Comparison of ENCODE assay signal across 13 cellular contexts in the genomic region with DNA sequence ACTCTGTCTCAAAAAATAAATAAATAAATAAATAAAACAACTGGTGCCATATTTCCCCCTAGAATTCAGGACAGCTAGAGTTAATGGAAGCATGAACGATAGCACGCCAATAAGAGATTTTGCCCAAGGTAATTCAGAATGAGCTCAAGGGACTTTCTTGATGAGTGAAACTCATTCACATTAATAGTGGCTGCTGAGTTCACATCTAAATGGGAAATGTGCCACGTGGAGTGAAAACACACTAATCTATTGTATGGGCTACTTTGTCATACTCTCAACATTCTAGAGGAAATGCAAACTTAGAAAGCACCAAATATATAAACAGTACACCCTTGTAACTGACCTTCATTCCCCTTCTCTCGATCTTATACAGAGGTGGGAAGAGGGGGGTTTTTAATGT. TPM values are rescaled to one million over a fixed set of nuclear protein-coding genes. Genes with fewer than 3 reads are reported as not detected.
DNase-seq lines count a peak whose midpoint lies in the region; ATAC-seq and TF ChIP-seq lines count a peak whose summit lies in the region.
"Had no signal": no experiment of that assay in that cellular context is flagged by ENCODE, and none has a peak within 500 bp of the region (broad histone marks: within the 10 kb centered on the region; RNA-seq: fewer than 3 reads in every experiment).

No MANE protein-coding gene starts in this region.

- peaks cover 2% of the 10 kb centered on the region for H3K27me3 Mint-ChIP-seq in GM23338 (ENCODE audit: insufficient read depth, low read depth, poor library complexity)

- no peaks in the 10 kb centered on the region; the same call in 2 of the 3 replicates for H3K36me3 Mint-ChIP-seq in GM23338 (ENCODE audit: low read depth)

- no peaks in the 10 kb centered on the region for H3K9me2 ChIP-seq in GM23338 (ENCODE audit: insufficient read depth)
- no peaks in the 10 kb centered on the region for H3K9me2 ChIP-seq in OCI-LY7 (ENCODE audit: insufficient read depth, low read length)

- no peaks in the 10 kb centered on the region for H3K79me2 ChIP-seq in GM23338 (replicated peaks; ENCODE audit: insufficient read depth)
- H3K79me2 ChIP-seq in OCI-LY7 (ENCODE audit: insufficient read depth, low read depth, low read length) = no peaks in the 10 kb centered on the region

- H3K4me3 Mint-ChIP-seq in GM23338 = no peak overlapping the region
- H3K4me3 Mint-ChIP-seq: B cell; CD4-positive, alpha-beta T cell had no signal

- no peak overlapping the region for H3K27ac Mint-ChIP-seq in GM23338
- H3K27ac Mint-ChIP-seq: B cell; CD4-positive, alpha-beta T cell had no signal

- no peak overlapping the region for H2AFZ ChIP-seq in GM23338
- no peak overlapping the region for H2AFZ ChIP-seq in OCI-LY7 (ENCODE audit: low read length)

- H4K20me1 ChIP-seq in GM23338 (replicated peaks; ENCODE audit: insufficient read depth) (no peaks in the 10 kb centered on the region), OCI-LY7 (ENCODE audit: insufficient read depth, low read length) (no peaks in the 10 kb centered on the region)

- peak; percentile 28 for DNase-seq in COLO829 (ENCODE audit: low spot score)
- DNase-seq in NCI-H1436 (lab: John Stamatoyannopoulos, UW) = peak; percentile 15
- peak; percentile 11 for DNase-seq in NCI-H748 treated with DMSO at 0.1 percent for 48 hours (lab: John Stamatoyannopoulos, UW)
- peak; percentile 42 for DNase-seq in epidermal melanocyte (ENCODE audit: insufficient read length, low spot score)
- DNase-seq in GM23338 (ENCODE audit: low spot score) = no peak
- DNase-seq in OCI-LY7 (ENCODE audit: low spot score) = no peak
- DNase-seq in mesenteric fat pad (ENCODE audit: low spot score) = no peak
- DNase-seq in NCI-H2227 (lab: John Stamatoyannopoulos, UW; ENCODE audit: unreplicated experiment) = no peak
- DNase-seq: C1 segment of cervical spinal cord; CD4-positive, alpha-beta T cell; DMS79 had no signal

- H3K4me3 ChIP-seq in GM23338 = no peak overlapping the region
- no peak overlapping the region for H3K4me3 ChIP-seq in OCI-LY7 (ENCODE audit: low read depth, low read length, poor library complexity, severe bottlenecking)

- no peaks in the 10 kb centered on the region for H3K9me3 ChIP-seq in OCI-LY7 (ENCODE audit: low read length)

- POLR2A ChIA-PET in OCI-LY7 (lab: Charles Lee) = interaction anchor here (0.6 kb wide), 1 partner anchor 84 kb away, joined by 3 read pairs; no protein-coding TSS in a partner anchor

- CTCF ChIA-PET in OCI-LY7 (lab: Charles Lee; ENCODE audit: unreplicated experiment) = no interaction called here

- H3F3A ChIP-seq in GM23338 (replicated peaks; ENCODE audit: low read depth) = no peaks in the 10 kb centered on the region

- TF ChIP-seq CTCF in GM23338 (conservative IDR thresholded peaks at IDR 0.05; ENCODE audit: low read depth in 2 of 2) = no peak
- TF ChIP-seq CTCF in OCI-LY7 (conservative IDR thresholded peaks at IDR 0.05; ENCODE audit: low read length) = no peak

- no peaks in the 10 kb centered on the region for H3K27me3 ChIP-seq in GM23338 (ENCODE audit: insufficient read depth)

- H3K27ac ChIP-seq in GM23338 (ENCODE audit: low read depth) (no peak overlapping the region), OCI-LY7 (ENCODE audit: low read depth, low read length, poor library complexity, severe bottlenecking) (no peak overlapping the region)
- H3K27ac ChIP-seq: HL-60 had no signal

- intact Hi-C loops in OCI-LY7 (cut with micrococcal nuclease; ENCODE audit: unreplicated experiment) = no loop called here

- peaks cover 14% of the 10 kb centered on the region for H3K4me1 Mint-ChIP-seq in GM23338
- H3K4me1 Mint-ChIP-seq: B cell had no signal

- H3K4me2 ChIP-seq in GM23338 (no peak overlapping the region), OCI-LY7 (ENCODE audit: low read length) (no peak overlapping the region)

- H3K4me1 ChIP-seq in GM23338 (ENCODE audit: insufficient read depth) (peaks cover 17% of the 10 kb centered on the region), OCI-LY7 (ENCODE audit: insufficient read depth, low read length, poor library complexity, severe bottlenecking) (no peaks in the 10 kb centered on the region)

- no TSS peak for BruUV-seq in OCI-LY7 (replicated peaks; lab: Mats Ljungman, UMichigan)

- no peaks in the 10 kb centered on the region; the same call in 2 of the 3 replicates for H3K9me3 Mint-ChIP-seq in GM23338
- H3K9me3 Mint-ChIP-seq: CD4-positive, alpha-beta T cell had no signal

- no peak for ATAC-seq in GM23338

- H3K36me3 ChIP-seq in GM23338 (ENCODE audit: insufficient read depth) (no peaks in the 10 kb centered on the region), OCI-LY7 (ENCODE audit: insufficient read depth, low read length) (no peaks in the 10 kb centered on the region)

TF ChIP-seq in GM23338, 12 proteins besides CTCF, POLR2A, EP300 and RAD21 (continues in another document):
- TF ChIP-seq, protein P1, sequence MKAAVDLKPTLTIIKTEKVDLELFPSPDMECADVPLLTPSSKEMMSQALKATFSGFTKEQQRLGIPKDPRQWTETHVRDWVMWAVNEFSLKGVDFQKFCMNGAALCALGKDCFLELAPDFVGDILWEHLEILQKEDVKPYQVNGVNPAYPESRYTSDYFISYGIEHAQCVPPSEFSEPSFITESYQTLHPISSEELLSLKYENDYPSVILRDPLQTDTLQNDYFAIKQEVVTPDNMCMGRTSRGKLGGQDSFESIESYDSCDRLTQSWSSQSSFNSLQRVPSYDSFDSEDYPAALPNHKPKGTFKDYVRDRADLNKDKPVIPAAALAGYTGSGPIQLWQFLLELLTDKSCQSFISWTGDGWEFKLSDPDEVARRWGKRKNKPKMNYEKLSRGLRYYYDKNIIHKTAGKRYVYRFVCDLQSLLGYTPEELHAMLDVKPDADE (IDR thresholded peaks at IDR 0.05) = no peak
- TF ChIP-seq, protein P2, sequence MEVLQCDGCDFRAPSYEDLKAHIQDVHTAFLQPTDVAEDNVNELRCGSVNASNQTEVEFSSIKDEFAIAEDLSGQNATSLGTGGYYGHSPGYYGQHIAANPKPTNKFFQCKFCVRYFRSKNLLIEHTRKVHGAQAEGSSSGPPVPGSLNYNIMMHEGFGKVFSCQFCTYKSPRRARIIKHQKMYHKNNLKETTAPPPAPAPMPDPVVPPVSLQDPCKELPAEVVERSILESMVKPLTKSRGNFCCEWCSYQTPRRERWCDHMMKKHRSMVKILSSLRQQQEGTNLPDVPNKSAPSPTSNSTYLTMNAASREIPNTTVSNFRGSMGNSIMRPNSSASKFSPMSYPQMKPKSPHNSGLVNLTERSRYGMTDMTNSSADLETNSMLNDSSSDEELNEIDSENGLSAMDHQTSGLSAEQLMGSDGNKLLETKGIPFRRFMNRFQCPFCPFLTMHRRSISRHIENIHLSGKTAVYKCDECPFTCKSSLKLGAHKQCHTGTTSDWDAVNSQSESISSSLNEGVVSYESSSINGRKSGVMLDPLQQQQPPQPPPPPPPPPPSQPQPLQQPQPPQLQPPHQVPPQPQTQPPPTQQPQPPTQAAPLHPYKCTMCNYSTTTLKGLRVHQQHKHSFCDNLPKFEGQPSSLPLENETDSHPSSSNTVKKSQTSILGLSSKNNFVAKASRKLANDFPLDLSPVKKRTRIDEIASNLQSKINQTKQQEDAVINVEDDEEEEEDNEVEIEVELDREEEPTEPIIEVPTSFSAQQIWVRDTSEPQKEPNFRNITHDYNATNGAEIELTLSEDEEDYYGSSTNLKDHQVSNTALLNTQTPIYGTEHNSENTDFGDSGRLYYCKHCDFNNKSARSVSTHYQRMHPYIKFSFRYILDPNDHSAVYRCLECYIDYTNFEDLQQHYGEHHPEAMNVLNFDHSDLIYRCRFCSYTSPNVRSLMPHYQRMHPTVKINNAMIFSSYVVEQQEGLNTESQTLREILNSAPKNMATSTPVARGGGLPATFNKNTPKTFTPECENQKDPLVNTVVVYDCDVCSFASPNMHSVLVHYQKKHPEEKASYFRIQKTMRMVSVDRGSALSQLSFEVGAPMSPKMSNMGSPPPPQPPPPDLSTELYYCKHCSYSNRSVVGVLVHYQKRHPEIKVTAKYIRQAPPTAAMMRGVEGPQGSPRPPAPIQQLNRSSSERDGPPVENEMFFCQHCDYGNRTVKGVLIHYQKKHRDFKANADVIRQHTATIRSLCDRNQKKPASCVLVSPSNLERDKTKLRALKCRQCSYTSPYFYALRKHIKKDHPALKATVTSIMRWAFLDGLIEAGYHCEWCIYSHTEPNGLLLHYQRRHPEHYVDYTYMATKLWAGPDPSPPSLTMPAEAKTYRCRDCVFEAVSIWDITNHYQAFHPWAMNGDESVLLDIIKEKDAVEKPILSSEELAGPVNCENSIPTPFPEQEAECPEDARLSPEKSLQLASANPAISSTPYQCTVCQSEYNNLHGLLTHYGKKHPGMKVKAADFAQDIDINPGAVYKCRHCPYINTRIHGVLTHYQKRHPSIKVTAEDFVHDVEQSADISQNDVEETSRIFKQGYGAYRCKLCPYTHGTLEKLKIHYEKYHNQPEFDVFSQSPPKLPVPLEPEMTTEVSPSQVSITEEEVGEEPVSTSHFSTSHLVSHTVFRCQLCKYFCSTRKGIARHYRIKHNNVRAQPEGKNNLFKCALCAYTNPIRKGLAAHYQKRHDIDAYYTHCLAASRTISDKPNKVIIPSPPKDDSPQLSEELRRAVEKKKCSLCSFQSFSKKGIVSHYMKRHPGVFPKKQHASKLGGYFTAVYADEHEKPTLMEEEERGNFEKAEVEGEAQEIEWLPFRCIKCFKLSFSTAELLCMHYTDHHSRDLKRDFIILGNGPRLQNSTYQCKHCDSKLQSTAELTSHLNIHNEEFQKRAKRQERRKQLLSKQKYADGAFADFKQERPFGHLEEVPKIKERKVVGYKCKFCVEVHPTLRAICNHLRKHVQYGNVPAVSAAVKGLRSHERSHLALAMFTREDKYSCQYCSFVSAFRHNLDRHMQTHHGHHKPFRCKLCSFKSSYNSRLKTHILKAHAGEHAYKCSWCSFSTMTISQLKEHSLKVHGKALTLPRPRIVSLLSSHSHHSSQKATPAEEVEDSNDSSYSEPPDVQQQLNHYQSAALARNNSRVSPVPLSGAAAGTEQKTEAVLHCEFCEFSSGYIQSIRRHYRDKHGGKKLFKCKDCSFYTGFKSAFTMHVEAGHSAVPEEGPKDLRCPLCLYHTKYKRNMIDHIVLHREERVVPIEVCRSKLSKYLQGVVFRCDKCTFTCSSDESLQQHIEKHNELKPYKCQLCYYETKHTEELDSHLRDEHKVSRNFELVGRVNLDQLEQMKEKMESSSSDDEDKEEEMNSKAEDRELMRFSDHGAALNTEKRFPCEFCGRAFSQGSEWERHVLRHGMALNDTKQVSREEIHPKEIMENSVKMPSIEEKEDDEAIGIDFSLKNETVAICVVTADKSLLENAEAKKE (CRISPR knock-in tag; IDR thresholded peaks at IDR 0.05) = no peak

RNA-seq across cellular contexts. Expression of a gene that starts 47.3 kb away (rescaled TPM):
- 131 and 165 TPM in 2 replicates for total RNA-seq in GM23338 (2014; rRNA removed; shearing (Covaris generic))
- polyA plus RNA-seq in GM23338 (2016; fragmentation: Nextera tagmentation; extraction: Ambion mirVana) = 105 and 116 TPM in 2 replicates
- total RNA-seq in OCI-LY7 (2014; rRNA removed; shearing (Covaris generic)) = 66.3 and 80.6 TPM in 2 replicates
- total RNA-seq in OCI-LY7 (2022) = 137 and 144 TPM in 2 replicates
- 86.5 TPM for total RNA-seq in mesenteric fat pad

Comparison
In these comparisons a context has a peak if more than half of its experiments do, and no peak if none do; other contexts are left out.
1. DNase-seq: peak in COLO829 (single experiment), NCI-H1436 (single experiment), NCI-H748 treated with DMSO at 0.1 percent for 48 hours (single experiment) and epidermal melanocyte (single experiment); none in GM23338 (single experiment), OCI-LY7 (single experiment), mesenteric fat pad (single experiment) and NCI-H2227 (single experiment).